ENCODE assay signal across 12 cellular contexts in genomic region chr13:40251343-40252032, GRCh38.
DNase-seq lines count a peak whose midpoint lies in the region; ATAC-seq and TF ChIP-seq lines count a peak whose summit lies in the region.
"Had no signal": no experiment of that assay in that cellular context is flagged by ENCODE, and none has a peak within 500 bp of the region (broad histone marks: within the 10 kb centered on the region; RNA-seq: fewer than 3 reads in every experiment).

No MANE protein-coding gene starts in this region.

- H3K4me3 Mint-ChIP-seq in activated naive CD8-positive, alpha-beta T cell treated with anti-CD3 and anti-CD28 coated beads, Interleukin-2, amount 50 U/mL, for 24 hours = no peak overlapping the region
- H3K4me3 Mint-ChIP-seq in osteocyte (ENCODE audit: unreplicated experiment) = no peak overlapping the region
- H3K4me3 Mint-ChIP-seq: dendritic cell treated with granulocyte-macrophage colony-stimulating factor and Interleukin-4, amounts not matched to agents 40 ng/mL and 50 ng/mL, for 4 days; natural killer cell had no signal

- H2AFZ ChIP-seq in PC-9 = no peak overlapping the region

- H3K9me3 ChIP-seq in right cardiac atrium (ENCODE audit: control insufficient read depth, low read length) (no peaks in the 10 kb centered on the region), PC-9 (ENCODE audit: insufficient read depth, low read depth) (no peaks in the 10 kb centered on the region)

- DNase-seq in stimulated activated CD4-positive, alpha-beta T cell treated with anti-CD3 and anti-CD28 coated beads, Interleukin-4, amount 100 ng/mL, for 24 hours = peak; percentile 17
- DNase-seq in stimulated activated CD4-positive, alpha-beta T cell treated with anti-CD3 and anti-CD28 coated beads, Interleukin-1b, Interleukin-23, amount 100 ng/mL, for 48 hours = no peak
- DNase-seq in activated naive CD8-positive, alpha-beta T cell treated with anti-CD3 and anti-CD28 coated beads, Interleukin-2, amount 50 U/mL, for 24 hours = no peak
- DNase-seq in right cardiac atrium (no peak), osteocyte (ENCODE audit: extremely low spot score, unreplicated experiment) (no peak), DMS 273 (lab: John Stamatoyannopoulos, UW; ENCODE audit: unreplicated experiment) (no peak), PC-9 (no peak)
- DNase-seq: GF-D8, natural killer cell, NCI-H345 had no signal

- peak overlapping the region; percentile 87 for H3K27ac Mint-ChIP-seq in activated naive CD8-positive, alpha-beta T cell treated with anti-CD3 and anti-CD28 coated beads, Interleukin-2, amount 50 U/mL, for 24 hours
- H3K27ac Mint-ChIP-seq in osteocyte (ENCODE audit: unreplicated experiment) = no peak overlapping the region
- H3K27ac Mint-ChIP-seq: dendritic cell treated with granulocyte-macrophage colony-stimulating factor and Interleukin-4, amounts not matched to agents 40 ng/mL and 50 ng/mL, for 4 days had no signal

- H3K79me2 ChIP-seq in PC-9 (ENCODE audit: low read depth) = no peaks in the 10 kb centered on the region

- H3K9me3 Mint-ChIP-seq in activated naive CD8-positive, alpha-beta T cell treated with anti-CD3 and anti-CD28 coated beads, Interleukin-2, amount 50 U/mL, for 24 hours = peaks cover 20% of the 10 kb centered on the region
- H3K9me3 Mint-ChIP-seq in osteocyte (ENCODE audit: unreplicated experiment) = peaks cover 6% of the 10 kb centered on the region
- H3K9me3 Mint-ChIP-seq: natural killer cell had no signal

- H3K27ac ChIP-seq in right cardiac atrium (ENCODE audit: low read length) (no peak overlapping the region), PC-9 (no peak overlapping the region)

- H4K20me1 ChIP-seq in PC-9 (ENCODE audit: insufficient read depth) = no peaks in the 10 kb centered on the region

- intact Hi-C loops in right cardiac atrium (cut with DNase I) (no loop called here), PC-9 (cut with micrococcal nuclease; ENCODE audit: unreplicated experiment) (no loop called here)

- no peak overlapping the region for H3K4me3 ChIP-seq in right cardiac atrium (ENCODE audit: low read length)
- no peak overlapping the region for H3K4me3 ChIP-seq in PC-9

- WGBS in right cardiac atrium = 47% methylated on average over 1 of the region's 1 CpG

- no peaks in the 10 kb centered on the region for H3F3A ChIP-seq in PC-9 (ENCODE audit: insufficient read depth, low read depth)

- peaks cover 51% of the 10 kb centered on the region for H3K4me1 Mint-ChIP-seq in activated naive CD8-positive, alpha-beta T cell treated with anti-CD3 and anti-CD28 coated beads, Interleukin-2, amount 50 U/mL, for 24 hours
- no peaks in the 10 kb centered on the region for H3K4me1 Mint-ChIP-seq in osteocyte (ENCODE audit: unreplicated experiment)

- TF ChIP-seq CTCF in osteocyte (IDR thresholded peaks at IDR 0.05) = no peak
- no peak for TF ChIP-seq CTCF in PC-9 (conservative IDR thresholded peaks at IDR 0.05)

- POLR2A ChIA-PET in PC-9 (lab: Charles Lee; ENCODE audit: unreplicated experiment) = no interaction called here

- peaks cover 2% of the 10 kb centered on the region for H3K4me1 ChIP-seq in right cardiac atrium (ENCODE audit: control insufficient read depth, insufficient read depth, low read length)
- H3K4me1 ChIP-seq in PC-9 (replicated peaks; ENCODE audit: insufficient read depth) = peaks cover 18% of the 10 kb centered on the region

- no peaks in the 10 kb centered on the region for H3K36me3 ChIP-seq in PC-9 (ENCODE audit: low read depth)

- H3K27me3 ChIP-seq in right cardiac atrium (ENCODE audit: control insufficient read depth, insufficient read depth) (no peaks in the 10 kb centered on the region), PC-9 (ENCODE audit: insufficient read depth, low read depth) (no peaks in the 10 kb centered on the region)

- BruUV-seq in PC-9 (replicated peaks; lab: Mats Ljungman, UMichigan) = no TSS peak

- H3K36me3 Mint-ChIP-seq in activated naive CD8-positive, alpha-beta T cell treated with anti-CD3 and anti-CD28 coated beads, Interleukin-2, amount 50 U/mL, for 24 hours (ENCODE audit: low read depth) = peaks cover 10% of the 10 kb centered on the region
- H3K36me3 Mint-ChIP-seq in osteocyte (ENCODE audit: unreplicated experiment) = no peaks in the 10 kb centered on the region
- H3K36me3 Mint-ChIP-seq: natural killer cell had no signal

- H3K9me2 ChIP-seq in PC-9 (ENCODE audit: insufficient read depth) = no peaks in the 10 kb centered on the region

- ATAC-seq in activated naive CD8-positive, alpha-beta T cell treated with anti-CD3 and anti-CD28 coated beads, Interleukin-2, amount 50 U/mL, for 24 hours = peak; percentile 92
- ATAC-seq in right cardiac atrium (peak; percentile 41), GM18909 (IDR thresholded peaks at IDR 0.05; ENCODE audit: poor library complexity, unreplicated experiment) (no peak)

- CTCF ChIA-PET in PC-9 (lab: Charles Lee) = no interaction called here

- no peaks in the 10 kb centered on the region for H3K27me3 Mint-ChIP-seq in activated naive CD8-positive, alpha-beta T cell treated with anti-CD3 and anti-CD28 coated beads, Interleukin-2, amount 50 U/mL, for 24 hours
- H3K27me3 Mint-ChIP-seq in osteocyte (ENCODE audit: unreplicated experiment) = peaks cover 38% of the 10 kb centered on the region

- no peak overlapping the region for H3K4me2 ChIP-seq in PC-9
